8 cellular contexts compared by ENCODE assay signal in the genomic region with DNA sequence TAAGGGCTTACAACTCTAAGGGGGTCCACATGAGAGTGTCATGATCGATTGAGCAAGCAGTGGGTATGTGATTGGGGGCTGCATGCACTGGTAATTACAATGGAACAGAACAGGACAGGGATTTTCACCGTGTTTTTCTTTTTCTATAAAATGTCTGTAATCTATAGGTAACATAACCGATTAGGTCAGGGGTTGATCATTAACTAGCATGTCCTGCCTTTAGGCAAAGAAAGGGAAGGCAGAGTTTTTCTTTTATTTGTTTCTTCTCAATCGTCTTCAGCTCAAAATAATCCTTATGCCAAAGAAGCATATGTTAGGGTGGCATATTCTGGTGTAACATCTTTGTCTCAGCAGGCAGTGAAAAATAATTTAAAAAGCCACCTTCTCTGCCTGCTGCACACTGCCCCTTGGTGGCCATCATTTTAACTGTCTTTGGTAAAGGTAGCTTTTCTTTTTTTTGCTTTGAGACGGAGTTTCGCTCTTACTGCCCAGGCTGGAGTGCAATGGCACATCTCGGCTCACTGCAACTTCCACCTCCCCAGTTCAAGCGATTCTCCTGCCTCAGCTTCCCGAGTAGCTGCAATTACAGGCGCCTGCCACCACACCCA. TPM values are rescaled to one million over a fixed set of nuclear protein-coding genes. Genes with fewer than 3 reads are reported as not detected.
DNase-seq lines count a peak whose midpoint lies in the region; ATAC-seq and TF ChIP-seq lines count a peak whose summit lies in the region.

No MANE protein-coding gene starts in this region.

- no peaks in the 10 kb centered on the region for H3F3A ChIP-seq in Loucy (ENCODE audit: low read depth)

- no peaks in the 10 kb centered on the region for H3K27me3 Mint-ChIP-seq in activated CD4-positive, alpha-beta memory T cell treated with anti-CD3 and anti-CD28 coated beads, Interleukin-2, amount 10 ng/mL, durations not matched to agents 7 days and 5 days

- H4K20me1 ChIP-seq in Loucy (ENCODE audit: insufficient read depth, low read length, poor library complexity, severe bottlenecking): peaks cover 5% of the 10 kb centered on the region

- H3K9me2 ChIP-seq in Loucy (replicated peaks; ENCODE audit: low read depth, low read length): no peaks in the 10 kb centered on the region

- peaks cover 57% of the 10 kb centered on the region; the same call in 1 of the 2 replicates for H3K79me2 ChIP-seq in Loucy (ENCODE audit: insufficient read depth, low read length)

- H3K4me2 ChIP-seq in Loucy (ENCODE audit: low read depth, low read length, poor library complexity, severe bottlenecking): no peak overlapping the region

- peak; percentile 58 for TF ChIP-seq CTCF in Loucy (conservative IDR thresholded peaks at IDR 0.05; ENCODE audit: low read length)

- no peaks in the 10 kb centered on the region for H3K9me3 Mint-ChIP-seq in activated CD4-positive, alpha-beta memory T cell treated with anti-CD3 and anti-CD28 coated beads, Interleukin-2, amount 10 ng/mL, durations not matched to agents 7 days and 5 days

- peak; percentile 23 for DNase-seq in EL
- peak; percentile 46 for DNase-seq in activated CD4-positive, alpha-beta memory T cell treated with anti-CD3 and anti-CD28 coated beads, Interleukin-2, amount 10 ng/mL, durations not matched to agents 7 days and 5 days
- peak; percentile 69 for DNase-seq in fibroblast of peridontal ligament (ENCODE audit: extremely low read depth)
- peak; percentile 39 for DNase-seq in putamen (ENCODE audit: low spot score)
- DNase-seq in MG63: no peak
- DNase-seq in foreskin melanocyte: no peak

- no peaks in the 10 kb centered on the region for H3K4me1 ChIP-seq in Loucy (ENCODE audit: insufficient read depth, low read length, poor library complexity, severe bottlenecking)

- no peak overlapping the region for H3K27ac Mint-ChIP-seq in activated CD4-positive, alpha-beta memory T cell treated with anti-CD3 and anti-CD28 coated beads, Interleukin-2, amount 10 ng/mL, durations not matched to agents 7 days and 5 days

- H3K4me3 Mint-ChIP-seq in activated CD4-positive, alpha-beta memory T cell treated with anti-CD3 and anti-CD28 coated beads, Interleukin-2, amount 10 ng/mL, durations not matched to agents 7 days and 5 days: no peak overlapping the region

- ATAC-seq in GM21360 (IDR thresholded peaks at IDR 0.05; ENCODE audit: unreplicated experiment): peak; percentile 81

- POLR2A ChIA-PET in activated CD4-positive, alpha-beta memory T cell treated with anti-CD3 and anti-CD28 coated beads, Interleukin-2, amount 10 ng/mL, durations not matched to agents 7 days and 5 days (lab: Charles Lee): interaction anchor here (0.7 to 3.4 kb wide), 11 partner anchors 9 to 215 kb away, joined by 3 to 19 read pairs (median 3); a partner anchor contains a TSS

- peaks cover 41% of the 10 kb centered on the region for H3K36me3 Mint-ChIP-seq in activated CD4-positive, alpha-beta memory T cell treated with anti-CD3 and anti-CD28 coated beads, Interleukin-2, amount 10 ng/mL, durations not matched to agents 7 days and 5 days (ENCODE audit: low read depth)

- H3K9me3 ChIP-seq in Loucy (ENCODE audit: insufficient read depth, low read depth, low read length) (no peaks in the 10 kb centered on the region), MG63 (no peaks in the 10 kb centered on the region)

- no peak overlapping the region for H3K9ac ChIP-seq in Loucy (ENCODE audit: low read depth, low read length, poor library complexity, severe bottlenecking)

- CTCF ChIA-PET in activated CD4-positive, alpha-beta memory T cell treated with anti-CD3 and anti-CD28 coated beads, Interleukin-2, amount 10 ng/mL, durations not matched to agents 7 days and 5 days (lab: Charles Lee): interaction anchor here (0.7 to 4.0 kb wide), 33 partner anchors 9 to 223 kb away, joined by 3 to 51 read pairs (median 5); a partner anchor contains a TSS

- H3K4me3 ChIP-seq in Loucy (ENCODE audit: low read length, poor library complexity, severe bottlenecking) (no peak overlapping the region), MG63 (no peak overlapping the region)

- no peak overlapping the region for H2AFZ ChIP-seq in Loucy (ENCODE audit: low read length)

- H3K36me3 ChIP-seq in Loucy (ENCODE audit: insufficient read depth, low read length): peaks cover 10% of the 10 kb centered on the region; the same call in 1 of the 2 replicates
- peaks cover 20% of the 10 kb centered on the region for H3K36me3 ChIP-seq in MG63

- peaks cover 33% of the 10 kb centered on the region for H3K4me1 Mint-ChIP-seq in activated CD4-positive, alpha-beta memory T cell treated with anti-CD3 and anti-CD28 coated beads, Interleukin-2, amount 10 ng/mL, durations not matched to agents 7 days and 5 days

- H3K27me3 ChIP-seq in Loucy (ENCODE audit: insufficient read depth, low read length, poor library complexity, severe bottlenecking) (no peaks in the 10 kb centered on the region), MG63 (no peaks in the 10 kb centered on the region)

RNA-seq across cellular contexts. Expression of a gene that starts 9.7 kb away (rescaled TPM):
- total RNA-seq in activated CD4-positive, alpha-beta memory T cell treated with anti-CD3 and anti-CD28 coated beads, Interleukin-2, amount 10 ng/mL, durations not matched to agents 7 days and 5 days: 10 to 100 TPM; 21.5 to 22.8 TPM
- 18.3 and 33.0 TPM in 2 replicates for total RNA-seq in MG63 (2014; rRNA removed; shearing (Covaris generic); ENCODE audit: low replicate concordance)

RNA-seq across cellular contexts. Expression of a gene that starts 33.2 kb away (rescaled TPM):
- 100 to 1,000 TPM; 107 to 112 TPM for total RNA-seq in activated CD4-positive, alpha-beta memory T cell treated with anti-CD3 and anti-CD28 coated beads, Interleukin-2, amount 10 ng/mL, durations not matched to agents 7 days and 5 days
- 31.6 and 32.1 TPM in 2 replicates for total RNA-seq in MG63 (2014; rRNA removed; shearing (Covaris generic); ENCODE audit: low replicate concordance)

Comparison
In these comparisons a context has a peak if more than half of its experiments do, and no peak if none do; other contexts are left out.
1. DNase-seq: peak in EL (single experiment), activated CD4-positive, alpha-beta memory T cell treated with anti-CD3 and anti-CD28 coated beads, Interleukin-2, amount 10 ng/mL, durations not matched to agents 7 days and 5 days (single experiment), fibroblast of peridontal ligament (single experiment) and putamen (single experiment); none in MG63 (single experiment) and foreskin melanocyte (single experiment).